In the genomic region with DNA sequence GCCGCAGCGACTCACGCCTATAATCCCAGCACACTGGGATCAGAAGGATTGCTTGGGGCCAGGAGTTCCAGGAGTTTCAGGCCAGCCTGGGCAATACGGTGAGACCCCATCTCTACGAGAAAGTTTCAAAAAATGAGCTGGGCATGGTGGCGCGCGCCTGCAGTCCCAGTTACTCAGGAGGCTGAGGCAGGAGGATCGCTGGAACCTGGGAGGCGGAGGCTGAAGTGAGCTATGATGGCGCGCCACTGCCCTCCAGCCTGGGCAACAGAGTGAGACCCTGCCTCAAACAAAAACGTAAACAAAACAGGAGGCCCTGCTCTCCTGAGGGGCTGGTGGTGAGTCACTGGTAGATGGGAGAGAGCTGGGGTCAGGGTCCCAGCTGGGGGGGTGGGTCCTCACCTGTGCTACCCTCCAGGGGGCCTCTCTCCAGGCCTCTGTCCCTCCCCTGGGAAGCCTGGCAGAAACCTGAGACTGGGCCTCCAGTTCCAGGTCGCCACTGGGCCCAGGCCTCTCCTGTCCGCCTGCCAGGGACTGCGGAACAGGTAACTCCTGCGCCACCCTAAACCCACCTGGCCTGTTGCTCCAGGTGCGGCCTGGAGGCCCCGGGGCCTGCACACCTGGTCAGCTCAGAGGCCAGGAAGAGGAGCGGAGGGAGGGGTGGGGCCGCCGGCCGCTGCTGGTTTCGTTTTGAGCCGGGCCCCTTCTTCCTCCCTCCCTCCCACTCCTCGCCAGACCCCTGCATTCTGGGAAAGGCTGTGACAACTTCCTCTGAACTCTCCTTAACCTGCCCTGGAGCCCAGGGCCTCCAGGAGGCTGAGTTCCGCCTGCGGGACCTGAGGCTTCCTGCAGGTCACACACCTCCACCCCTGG, we compare ENCODE assay signal across 9 cellular contexts. TPM values are rescaled to one million over a fixed set of nuclear protein-coding genes. Genes with fewer than 3 reads are reported as not detected.
DNase-seq lines count a peak whose midpoint lies in the region; ATAC-seq and TF ChIP-seq lines count a peak whose summit lies in the region.
"Had no signal": no experiment of that assay in that cellular context is flagged by ENCODE, and none has a peak within 500 bp of the region (broad histone marks: within the 10 kb centered on the region; RNA-seq: fewer than 3 reads in every experiment).

No MANE protein-coding gene starts in this region.

- H3K9me3 ChIP-seq in suprapubic skin: no peaks in the 10 kb centered on the region

- 62% methylated on average over 20 of the region's 28 CpGs for WGBS in suprapubic skin

- peaks cover 10% of the 10 kb centered on the region for H3K4me1 ChIP-seq in suprapubic skin

- no peak for TF ChIP-seq POLR2A in suprapubic skin (IDR thresholded peaks at IDR 0.05)

- no peaks in the 10 kb centered on the region for H3K36me3 ChIP-seq in suprapubic skin

- H3K36me3 Mint-ChIP-seq in T-helper 2 cell treated with Interferon-gamma antibody and Interleukin-4, amounts not matched to agents 5 μg/mL and 100 μg/mL, for 36 hours (ENCODE audit: low read depth): peaks cover 2% of the 10 kb centered on the region

- TF ChIP-seq CTCF in suprapubic skin (IDR thresholded peaks at IDR 0.05): no peak

- TF ChIP-seq EP300 in suprapubic skin (IDR thresholded peaks at IDR 0.05): no peak

- peak overlapping the region; percentile 64 for H3K4me3 Mint-ChIP-seq in T-helper 2 cell treated with Interferon-gamma antibody and Interleukin-4, amounts not matched to agents 5 μg/mL and 100 μg/mL, for 36 hours

- H3K27me3 ChIP-seq in suprapubic skin: no peaks in the 10 kb centered on the region

- peak overlapping the region; percentile 9 for H3K27ac ChIP-seq in suprapubic skin

- no peak for DNase-seq in activated CD4-positive, CD25-positive, alpha-beta regulatory T cell (lab: John Stamatoyannopoulos, UW)
- DNase-seq in T-helper 2 cell treated with Interferon-gamma antibody and Interleukin-4, amounts not matched to agents 5 μg/mL and 100 μg/mL, for 36 hours (ENCODE audit: low spot score): peak; percentile 17
- DNase-seq in left colon (peak; percentile 76 to 84), suprapubic skin (ENCODE audit: low spot score in 2 of 2) (no peak), NCI-H226 (no peak), AG08395 (ENCODE audit: low spot score) (no peak), HCEC 1CT (no peak)
- DNase-seq: NCI-H524 treated with DMSO at 0.1 percent for 48 hours had no signal

- no peaks in the 10 kb centered on the region for H3K9me3 Mint-ChIP-seq in T-helper 2 cell treated with Interferon-gamma antibody and Interleukin-4, amounts not matched to agents 5 μg/mL and 100 μg/mL, for 36 hours

- H3K27ac Mint-ChIP-seq in T-helper 2 cell treated with Interferon-gamma antibody and Interleukin-4, amounts not matched to agents 5 μg/mL and 100 μg/mL, for 36 hours: peak overlapping the region; percentile 86

- intact Hi-C loops in left colon (cut with DNase I, micrococcal nuclease): no loop called here

- peak; percentile 49 to 53 for ATAC-seq in activated CD4-positive, CD25-positive, alpha-beta regulatory T cell treated with anti-CD3 and anti-CD28 coated beads, Interleukin-2, amount 50 U/mL, for 24 hours
- ATAC-seq in left colon: peak; percentile 58

- H3K27me3 Mint-ChIP-seq in T-helper 2 cell treated with Interferon-gamma antibody and Interleukin-4, amounts not matched to agents 5 μg/mL and 100 μg/mL, for 36 hours (ENCODE audit: low read depth): no peaks in the 10 kb centered on the region

- peak overlapping the region; percentile 23 for H3K4me3 ChIP-seq in suprapubic skin

- H3K4me1 Mint-ChIP-seq in T-helper 2 cell treated with Interferon-gamma antibody and Interleukin-4, amounts not matched to agents 5 μg/mL and 100 μg/mL, for 36 hours (ENCODE audit: low read depth): peaks cover 34% of the 10 kb centered on the region

RNA-seq across cellular contexts. Expression of gene ZBTB7A, which starts 17.2 kb away (rescaled TPM):
- total RNA-seq in left colon (100 to 1,000 TPM; 110 to 124 TPM), suprapubic skin (10 to 100 TPM; 60.3 to 94.2 (median 77.4) TPM)

RNA-seq across cellular contexts. Expression of gene MAP2K2, which starts 40.0 kb away (rescaled TPM):
- total RNA-seq in left colon (100 to 1,000 TPM; 208 to 229 TPM), suprapubic skin (100 to 1,000 TPM in 1 of 4 donors, 10 to 100 TPM in 3; 88.0 to 103 (median 95.0) TPM)

Comparison
In these comparisons a context has a peak if more than half of its experiments do, and no peak if none do; other contexts are left out.
1. DNase-seq: peak in T-helper 2 cell treated with Interferon-gamma antibody and Interleukin-4, amounts not matched to agents 5 μg/mL and 100 μg/mL, for 36 hours (single experiment) and left colon (2 of 2); none in activated CD4-positive, CD25-positive, alpha-beta regulatory T cell (0 of 4), suprapubic skin (0 of 2), NCI-H226 (single experiment), AG08395 (single experiment) and HCEC 1CT (single experiment).